ENCODE assay signal across 9 cellular contexts in the genomic region with DNA sequence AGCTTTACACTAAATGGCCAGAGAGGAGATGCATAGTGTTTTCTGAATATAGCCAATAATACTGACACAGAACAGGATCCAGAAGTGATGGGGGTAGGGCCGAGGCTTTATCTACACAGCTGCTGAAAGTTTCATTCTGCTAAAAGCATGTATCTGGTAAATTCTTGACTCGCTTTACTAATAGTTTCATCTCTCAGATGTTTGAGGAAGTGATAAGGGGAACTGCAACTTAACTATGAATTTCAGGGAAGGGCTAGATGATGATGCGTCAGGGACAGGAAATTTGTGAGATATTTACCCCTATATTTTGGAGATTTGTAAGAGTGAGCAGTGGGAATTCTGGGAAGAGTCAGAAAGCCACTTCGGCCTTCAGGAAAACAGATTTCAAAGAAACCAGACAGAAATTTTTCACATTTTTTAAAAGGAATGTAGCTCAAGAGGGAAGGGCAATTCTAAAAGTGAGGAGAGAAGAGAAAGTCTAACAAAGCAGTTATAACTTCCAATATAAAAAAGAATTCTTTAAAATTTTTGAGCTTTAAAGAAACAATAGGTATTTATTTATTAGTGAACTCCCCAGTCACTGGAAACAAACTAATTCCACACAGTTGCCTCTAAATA.
A peak's percentile ranks its signal among the peaks of the same experiment; 100 is the strongest.
DNase-seq lines count a peak whose midpoint lies in the region; ATAC-seq and TF ChIP-seq lines count a peak whose summit lies in the region.
"Had no signal": no experiment of that assay in that cellular context is flagged by ENCODE, and none has a peak within 500 bp of the region (broad histone marks: within the 10 kb centered on the region; RNA-seq: fewer than 3 reads in every experiment).

No MANE protein-coding gene starts in this region.

- H3K9me3 ChIP-seq in psoas muscle (no peaks in the 10 kb centered on the region), body of pancreas (no peaks in the 10 kb centered on the region)

- intact Hi-C loops in psoas muscle (cut with DNase I): no loop called here
- intact Hi-C loops in body of pancreas (cut with DNase I): no loop called here

- H3K36me3 ChIP-seq in psoas muscle (ENCODE audit: insufficient read depth in 1 of 2, low read depth in 1 of 2) (no peaks in the 10 kb centered on the region), body of pancreas (replicated peaks in 1 of 2; ENCODE audit: insufficient read depth in 1 of 2, low read depth in 2 of 2) (no peaks in the 10 kb centered on the region)

- H3K4me3 ChIP-seq in psoas muscle (no peak overlapping the region), body of pancreas (no peak overlapping the region)

- no peaks in the 10 kb centered on the region for H3K4me1 ChIP-seq in psoas muscle
- H3K4me1 ChIP-seq in body of pancreas: no peaks in the 10 kb centered on the region

- no peak for TF ChIP-seq POLR2A in body of pancreas (IDR thresholded peaks at IDR 0.05)

- ATAC-seq in GM18858 (IDR thresholded peaks at IDR 0.05; ENCODE audit: unreplicated experiment) (peak; percentile 99), GM21717 (IDR thresholded peaks at IDR 0.05; ENCODE audit: unreplicated experiment) (peak; percentile 98), psoas muscle (no peak), body of pancreas (no peak)
- ATAC-seq: HCT116 had no signal

- DNase-seq in HS-27A (ENCODE audit: low read depth) (peak; percentile 36), iris pigment epithelial cell (ENCODE audit: low read depth) (peak; percentile 31), psoas muscle (no peak), anterior cingulate cortex (lab: John Stamatoyannopoulos, UW) (no peak), NCI-H748 (lab: John Stamatoyannopoulos, UW; ENCODE audit: unreplicated experiment) (no peak), body of pancreas (no peak)

- TF ChIP-seq CTCF in psoas muscle (IDR thresholded peaks at IDR 0.05): no peak
- TF ChIP-seq CTCF in body of pancreas (IDR thresholded peaks at IDR 0.05): no peak

- 50 to 58% (median 58%) methylated on average over 4 of the region's 4 CpGs for WGBS in psoas muscle, 3 donors
- WGBS in body of pancreas, 2 donors: 46 to 56% methylated on average over 4 of the region's 4 CpGs

- H3K27ac ChIP-seq in psoas muscle (no peak overlapping the region), body of pancreas (no peak overlapping the region)

- peaks cover 0 to 2% (median 0%) of the 10 kb centered on the region in 3 donors for H3K27me3 ChIP-seq in psoas muscle (ENCODE audit: insufficient read depth in 3 of 3, low read length in 2 of 3)
- no peaks in the 10 kb centered on the region for H3K27me3 ChIP-seq in body of pancreas

Comparison
In these comparisons a context has a peak if more than half of its experiments do, and no peak if none do; other contexts are left out.
1. ATAC-seq: peak in GM18858 (single experiment) and GM21717 (single experiment); none in psoas muscle (0 of 4) and body of pancreas (single experiment).
2. DNase-seq: peak in HS-27A (single experiment) and iris pigment epithelial cell (single experiment); none in psoas muscle (0 of 2), anterior cingulate cortex (0 of 58), NCI-H748 (single experiment) and body of pancreas (0 of 4).